Comparison of ENCODE assay signal across 9 cellular contexts in the genomic region with DNA sequence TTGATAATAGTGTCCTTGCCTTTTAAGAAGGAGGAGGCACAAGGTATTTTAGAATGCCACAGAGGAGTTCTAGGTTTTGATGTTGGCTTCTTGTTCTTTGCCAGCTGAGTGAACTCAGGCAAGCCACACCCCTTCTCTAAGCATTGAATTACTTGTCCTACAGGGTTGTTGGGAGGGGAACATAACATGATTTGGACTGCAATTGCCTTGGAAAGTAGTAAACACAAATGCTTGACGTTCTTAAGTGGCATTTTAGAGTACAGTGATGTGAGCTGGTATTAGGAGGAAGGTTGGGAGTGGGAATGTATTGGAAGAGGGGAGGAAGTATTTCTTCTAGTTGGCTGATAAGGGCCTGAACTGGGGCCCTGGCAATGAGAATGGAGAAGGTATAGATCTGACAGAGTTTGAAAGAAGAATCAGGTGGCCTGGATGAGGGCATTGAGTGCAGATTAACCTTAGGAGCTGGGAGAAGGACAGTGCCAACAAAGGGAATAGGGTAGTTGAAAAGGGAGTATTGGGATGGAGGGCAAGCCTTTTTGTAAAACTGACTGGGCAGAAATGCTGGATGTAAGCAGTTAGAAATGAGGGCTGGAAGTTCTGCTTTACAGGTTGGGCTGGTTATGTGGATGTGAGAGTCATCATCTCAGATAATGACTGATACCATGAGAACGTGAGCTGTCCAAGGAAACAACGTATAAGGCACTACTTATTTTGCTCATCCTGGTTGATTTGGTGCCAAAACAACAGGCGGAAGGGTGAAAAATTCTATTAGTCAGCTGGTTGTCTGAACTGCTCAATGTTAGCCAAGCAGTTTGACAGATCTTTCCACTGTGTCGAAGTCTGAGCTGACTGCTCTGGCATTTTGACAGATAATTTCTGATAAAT. TPM values are rescaled to one million over a fixed set of nuclear protein-coding genes. Genes with fewer than 3 reads are reported as not detected.
A peak's percentile ranks its signal among the peaks of the same experiment; 100 is the strongest.
DNase-seq lines count a peak whose midpoint lies in the region; ATAC-seq and TF ChIP-seq lines count a peak whose summit lies in the region.
"Had no signal": no experiment of that assay in that cellular context is flagged by ENCODE, and none has a peak within 500 bp of the region (broad histone marks: within the 10 kb centered on the region; RNA-seq: fewer than 3 reads in every experiment).

No MANE protein-coding gene starts in this region.

- intact Hi-C loops in CD8-positive, alpha-beta T cell (cut with DNase I, micrococcal nuclease): loop anchor here in 1 of 2 experiments (5.0 kb wide), 1 partner anchor 130 kb away; a partner anchor contains a TSS

- no peak overlapping the region for H3K27ac Mint-ChIP-seq in CD8-positive, alpha-beta T cell

- H3K4me1 ChIP-seq in CD8-positive, alpha-beta T cell (ENCODE audit: insufficient read depth, low read length): peaks cover 29% of the 10 kb centered on the region

- H3K9me3 ChIP-seq in CD8-positive, alpha-beta T cell (ENCODE audit: low read length): no peaks in the 10 kb centered on the region
- H3K9me3 ChIP-seq: BLaER1 had no signal

- ATAC-seq in HG03460 (IDR thresholded peaks at IDR 0.05; ENCODE audit: unreplicated experiment) (peak; percentile 24), GM18520 (IDR thresholded peaks at IDR 0.05; ENCODE audit: unreplicated experiment) (no peak)
- ATAC-seq in CD8-positive, alpha-beta T cell: no peak

- no peak overlapping the region for H3K4me3 Mint-ChIP-seq in CD8-positive, alpha-beta T cell

- H3K4me1 Mint-ChIP-seq in CD8-positive, alpha-beta T cell (ENCODE audit: low read depth): peaks cover 32% of the 10 kb centered on the region

- CTCF ChIA-PET in CD8-positive, alpha-beta T cell (lab: Charles Lee): no interaction called here

- DNase-seq in activated CD4-positive, alpha-beta T cell treated with anti-CD3 and anti-CD28 coated beads for 48 hours: peak; percentile 49
- no peak for DNase-seq in activated CD4-positive, alpha-beta T cell treated with anti-CD3 and anti-CD28 coated beads, Interleukin-2, amount 50 U/mL, for 1 hour
- DNase-seq in cardiac fibroblast (ENCODE audit: low read depth in 2 of 2) (peak; percentile 88 to 91), myocyte (ENCODE audit: low read depth) (peak; percentile 56), middle frontal gyrus (ENCODE audit: extremely low spot score, low spot score) (no peak)
- DNase-seq in CD8-positive, alpha-beta T cell: no peak

- no peaks in the 10 kb centered on the region for H3K27me3 Mint-ChIP-seq in CD8-positive, alpha-beta T cell (ENCODE audit: low read depth)

- H3K27ac ChIP-seq in CD8-positive, alpha-beta T cell (ENCODE audit: low read depth, low read length): no peak overlapping the region
- H3K27ac ChIP-seq: BLaER1 had no signal

- no peaks in the 10 kb centered on the region for H3K9me3 Mint-ChIP-seq in CD8-positive, alpha-beta T cell

- no peaks in the 10 kb centered on the region for H3K27me3 ChIP-seq in CD8-positive, alpha-beta T cell (ENCODE audit: insufficient read depth, low read length)
- H3K27me3 ChIP-seq: BLaER1 had no signal

- POLR2A ChIA-PET in CD8-positive, alpha-beta T cell (lab: Charles Lee): no interaction called here

- no peak overlapping the region for H3K4me3 ChIP-seq in cardiac fibroblast (replicated peaks in 1 of 2; ENCODE audit: low read depth in 2 of 2, low read length in 2 of 2)
- H3K4me3 ChIP-seq in CD8-positive, alpha-beta T cell (ENCODE audit: low read depth, low read length): no peak overlapping the region
- H3K4me3 ChIP-seq: BLaER1 had no signal

- H3K36me3 ChIP-seq in CD8-positive, alpha-beta T cell (ENCODE audit: insufficient read depth, low read length): no peaks in the 10 kb centered on the region
- H3K36me3 ChIP-seq: BLaER1 had no signal

- TF ChIP-seq CTCF in cardiac fibroblast (IDR thresholded peaks at IDR 0.05; ENCODE audit: low read depth, low read length): no peak
- no peak for TF ChIP-seq CTCF in CD8-positive, alpha-beta T cell (IDR thresholded peaks at IDR 0.05)

- H3K36me3 Mint-ChIP-seq in CD8-positive, alpha-beta T cell: peaks cover 6% of the 10 kb centered on the region

RNA-seq across cellular contexts. Expression of a gene that starts 16.7 kb away (rescaled TPM):
- total RNA-seq in myocyte: 25.3 and 26.6 TPM in 2 replicates
- polyA plus RNA-seq in myocyte (2012): 7.0 TPM
- total RNA-seq in CD8-positive, alpha-beta T cell: 10 to 100 TPM; 37.5 to 37.9 TPM

RNA-seq across cellular contexts. Expression of a gene that starts 44.9 kb away (rescaled TPM):
- not detected in 2 replicates for total RNA-seq in myocyte
- polyA plus RNA-seq in myocyte (2012): 0.14 TPM
- not detected for total RNA-seq in CD8-positive, alpha-beta T cell

Comparison
In these comparisons a context has a peak if more than half of its experiments do, and no peak if none do; other contexts are left out.
1. DNase-seq: peak in activated CD4-positive, alpha-beta T cell treated with anti-CD3 and anti-CD28 coated beads for 48 hours (single experiment), cardiac fibroblast (2 of 2) and myocyte (single experiment); none in activated CD4-positive, alpha-beta T cell treated with anti-CD3 and anti-CD28 coated beads, Interleukin-2, amount 50 U/mL, for 1 hour (single experiment), CD8-positive, alpha-beta T cell (0 of 7) and middle frontal gyrus (single experiment).